ENCODE assay signal across 8 cellular contexts in genomic region chr5:133421394-133421793, GRCh38.
A peak's percentile ranks its signal among the peaks of the same experiment; 100 is the strongest.
DNase-seq lines count a peak whose midpoint lies in the region; ATAC-seq and TF ChIP-seq lines count a peak whose summit lies in the region.

No MANE protein-coding gene starts in this region.

- peaks cover 8 to 42% of the 10 kb centered on the region in 2 donors for H3K27me3 Mint-ChIP-seq in natural killer cell (ENCODE audit: low read depth in 2 of 2)

- H3K36me3 ChIP-seq in BJ (ENCODE audit: control insufficient read depth, insufficient read depth, low read length): no peaks in the 10 kb centered on the region
- no peaks in the 10 kb centered on the region for H3K36me3 ChIP-seq in SJCRH30
- no peaks in the 10 kb centered on the region for H3K36me3 ChIP-seq in iPS DF 6.9 (ENCODE audit: control insufficient read depth, insufficient read depth, low read length)

- H3K9me3 ChIP-seq in SJCRH30 (replicated peaks) (no peaks in the 10 kb centered on the region), iPS DF 6.9 (ENCODE audit: control insufficient read depth, insufficient read depth, low read length) (no peaks in the 10 kb centered on the region)

- no peak for DNase-seq in BJ (ENCODE audit: low read depth)
- peak; percentile 57 to 72 for DNase-seq in SJCRH30
- peak; percentile 57 for DNase-seq in iPS DF 6.9 (ENCODE audit: low read depth, low spot score)
- DNase-seq in natural killer cell: no peak
- no peak for DNase-seq in NCI-H226
- DNase-seq in amniotic stem cell (lab: John Stamatoyannopoulos, UW): no peak

- peaks cover 6 to 9% of the 10 kb centered on the region in 2 donors for H3K4me1 Mint-ChIP-seq in natural killer cell

- peak; percentile 34; the same call in 1 of the 2 replicates for TF ChIP-seq CTCF in BJ (IDR thresholded peaks at IDR 0.05; ENCODE audit: insufficient read depth, low read depth, low read length)
- TF ChIP-seq CTCF in GM12873 (IDR thresholded peaks at IDR 0.05; ENCODE audit: insufficient read depth, low read depth, low read length, missing control alignments): peak; percentile 47
- TF ChIP-seq CTCF in natural killer cell (IDR thresholded peaks at IDR 0.05): no peak

- no peaks in the 10 kb centered on the region for H3K9me3 Mint-ChIP-seq in natural killer cell

- ATAC-seq in natural killer cell: no peak
- ATAC-seq in GM19467 (IDR thresholded peaks at IDR 0.05; ENCODE audit: unreplicated experiment): no peak

- H3K27ac ChIP-seq in SJCRH30 (no peak overlapping the region), iPS DF 6.9 (ENCODE audit: low read length) (no peak overlapping the region)

- POLR2A ChIA-PET in BJ (lab: Charles Lee): no interaction called here

- H3K4me3 Mint-ChIP-seq in natural killer cell: no peak overlapping the region

- no peaks in the 10 kb centered on the region for H3K4me1 ChIP-seq in SJCRH30
- peaks cover 4% of the 10 kb centered on the region; the same call in 1 of the 2 replicates for H3K4me1 ChIP-seq in iPS DF 6.9 (ENCODE audit: control insufficient read depth, insufficient read depth, low read length)

- CTCF ChIA-PET in BJ (lab: Yijun Ruan, JAX): interaction anchor here (1.1 to 1.4 kb wide), 5 partner anchors 8 to 448 kb away, joined by 3 to 5 read pairs (median 3); no protein-coding TSS in a partner anchor

- intact Hi-C loops in natural killer cell (cut with micrococcal nuclease): no loop called here

- no CpG with 5 or more reads among the region's 8 CpGs for WGBS in iPS DF 6.9 (ENCODE audit: insufficient coverage, insufficient read length)

- no peak overlapping the region for H3K27ac Mint-ChIP-seq in natural killer cell

- H3K36me3 Mint-ChIP-seq in natural killer cell: no peaks in the 10 kb centered on the region

- H3K27me3 ChIP-seq in BJ (ENCODE audit: control insufficient read depth, insufficient read depth, low read length) (no peaks in the 10 kb centered on the region; the same call in 1 of the 2 replicates), SJCRH30 (no peaks in the 10 kb centered on the region), iPS DF 6.9 (ENCODE audit: control insufficient read depth, insufficient read depth, low read length) (peaks cover 4% of the 10 kb centered on the region; the same call in 1 of the 2 replicates)

- H3K4me3 ChIP-seq in BJ (ENCODE audit: low read depth, low read length) (no peak overlapping the region), SJCRH30 (no peak overlapping the region), iPS DF 6.9 (ENCODE audit: low read length) (no peak overlapping the region)

Comparison
In these comparisons a context has a peak if more than half of its experiments do, and no peak if none do; other contexts are left out.
1. DNase-seq: peak in SJCRH30 (2 of 2) and iPS DF 6.9 (single experiment); none in BJ (single experiment), natural killer cell (single experiment), NCI-H226 (single experiment) and amniotic stem cell (single experiment).